Comparison of ENCODE assay signal across 32 cellular contexts in genomic region chr17:49976828-49977202, GRCh38. TPM values are rescaled to one million over a fixed set of nuclear protein-coding genes. Genes with fewer than 3 reads are reported as not detected.
"Had no signal": no experiment of that assay in that cellular context is flagged by ENCODE, and none has a peak within 500 bp of the region (broad histone marks: within the 10 kb centered on the region; RNA-seq: fewer than 3 reads in every experiment).

No MANE protein-coding gene starts in this region.

- H3K9me3 Mint-ChIP-seq: activated CD4-positive, alpha-beta memory T cell treated with anti-CD3 and anti-CD28 coated beads, Interleukin-2, amount 10 ng/mL, durations not matched to agents 7 days and 5 days; activated naive CD4-positive, alpha-beta T cell treated with anti-CD3 and anti-CD28 coated beads, Interleukin-2, amount 50 U/mL, for 24 hours; activated naive CD8-positive, alpha-beta T cell treated with anti-CD3 and anti-CD28 coated beads, Interleukin-2, amount 10 ng/mL, durations not matched to agents 7 days and 5 days; activated T-helper 17 cell treated with anti-CD3 and anti-CD28 coated beads, Interleukin-2, amount 50 U/mL, for 72 hours had no signal

- H3K36me3 ChIP-seq: ascending aorta, WERI-Rb-1 had no signal

- FAIRE-seq: RCC 7860 had no signal

- H3K36me3 Mint-ChIP-seq: activated CD8-positive, alpha-beta memory T cell treated with anti-CD3 and anti-CD28 coated beads, Interleukin-2, amount 10 ng/mL, durations not matched to agents 7 days and 5 days; activated naive CD4-positive, alpha-beta T cell treated with anti-CD3 and anti-CD28 coated beads, Interleukin-2, amount 50 U/mL, for 24 hours; activated naive CD8-positive, alpha-beta T cell treated with anti-CD3 and anti-CD28 coated beads, Interleukin-2, amount 10 ng/mL, durations not matched to agents 7 days and 5 days had no signal

- DNase-seq: activated CD4-positive, alpha-beta memory T cell treated with anti-CD3 and anti-CD28 coated beads, Interleukin-2, amount 10 ng/mL, durations not matched to agents 7 days and 5 days; activated CD4-positive, alpha-beta T cell treated with anti-CD3 and anti-CD28 coated beads for 1 hour; activated CD4-positive, alpha-beta T cell treated with anti-CD3 and anti-CD28 coated beads for 48 hours; activated CD4-positive, CD25-positive, alpha-beta regulatory T cell; activated CD8-positive, alpha-beta memory T cell treated with anti-CD3 and anti-CD28 coated beads for 24 hours; activated CD8-positive, alpha-beta memory T cell treated with anti-CD3 and anti-CD28 coated beads, Interleukin-2, amount 10 ng/mL, durations not matched to agents 7 days and 5 days; activated CD8-positive, alpha-beta memory T cell treated with anti-CD3 and anti-CD28 coated beads, Interleukin-2, amount 50 U/mL, for 48 hours; activated gamma-delta T cell; activated naive CD4-positive, alpha-beta T cell treated with Interleukin-2 at 50 U/mL for 16 hours; activated naive CD8-positive, alpha-beta T cell treated with anti-CD3 and anti-CD28 coated beads, Interleukin-2, amount 10 ng/mL, durations not matched to agents 7 days and 5 days; activated T-cell treated with anti-CD3 and anti-CD28 coated beads, Interleukin-2, amount 50 U/mL, for 48 hours; amygdala; cerebellar nuclear complex; NCI-H1092 treated with DMSO at 0.1 percent for 48 hours; NCI-H146; NCI-H187; NCI-H2029 treated with DMSO at 0.1 percent for 48 hours; NCI-H2107; NCI-H2171 treated with DMSO at 0.1 percent for 48 hours; NCI-H226; NCI-H446 treated with DMSO at 0.1 percent for 48 hours; PC-3; Right ventricle myocardium superior; T1000 had no signal

- H3K4me1 Mint-ChIP-seq: activated CD4-positive, alpha-beta memory T cell treated with anti-CD3 and anti-CD28 coated beads, Interleukin-2, amount 10 ng/mL, durations not matched to agents 7 days and 5 days; activated naive CD4-positive, alpha-beta T cell treated with anti-CD3 and anti-CD28 coated beads, Interleukin-2, amount 50 U/mL, for 24 hours; activated T-helper 17 cell treated with anti-CD3 and anti-CD28 coated beads, Interleukin-2, amount 50 U/mL, for 72 hours had no signal

- H3K4me3 ChIP-seq: ascending aorta had no signal

- H3K27ac ChIP-seq: ascending aorta had no signal

- H3K9me3 ChIP-seq: ascending aorta had no signal

- H3K27ac Mint-ChIP-seq: activated CD4-positive, alpha-beta memory T cell treated with anti-CD3 and anti-CD28 coated beads, Interleukin-2, amount 10 ng/mL, durations not matched to agents 7 days and 5 days; activated CD8-positive, alpha-beta memory T cell treated with anti-CD3 and anti-CD28 coated beads, Interleukin-2, amount 10 ng/mL, durations not matched to agents 7 days and 5 days; activated naive CD4-positive, alpha-beta T cell treated with anti-CD3 and anti-CD28 coated beads, Interleukin-2, amount 50 U/mL, for 24 hours; activated naive CD8-positive, alpha-beta T cell treated with anti-CD3 and anti-CD28 coated beads, Interleukin-2, amount 10 ng/mL, durations not matched to agents 7 days and 5 days; activated T-helper 17 cell treated with anti-CD3 and anti-CD28 coated beads, Interleukin-2, amount 50 U/mL, for 72 hours had no signal

- ATAC-seq: activated CD8-positive, alpha-beta memory T cell treated with anti-CD3 and anti-CD28 coated beads, Interleukin-2, amount 10 ng/mL, durations not matched to agents 7 days and 5 days; activated T-helper 17 cell treated with anti-CD3 and anti-CD28 coated beads, Interleukin-2, amount 50 U/mL, for 72 hours; PC-3 had no signal

- H3K4me3 Mint-ChIP-seq: activated CD4-positive, alpha-beta memory T cell treated with anti-CD3 and anti-CD28 coated beads, Interleukin-2, amount 10 ng/mL, durations not matched to agents 7 days and 5 days; activated CD8-positive, alpha-beta memory T cell treated with anti-CD3 and anti-CD28 coated beads, Interleukin-2, amount 10 ng/mL, durations not matched to agents 7 days and 5 days; activated naive CD4-positive, alpha-beta T cell treated with anti-CD3 and anti-CD28 coated beads, Interleukin-2, amount 50 U/mL, for 24 hours; activated naive CD8-positive, alpha-beta T cell treated with anti-CD3 and anti-CD28 coated beads, Interleukin-2, amount 10 ng/mL, durations not matched to agents 7 days and 5 days; activated T-helper 17 cell treated with anti-CD3 and anti-CD28 coated beads, Interleukin-2, amount 50 U/mL, for 72 hours had no signal

RNA-seq across cellular contexts. Expression of gene DLX4, which starts 7.8 kb away (rescaled TPM):
- total RNA-seq: ascending aorta; Right ventricle myocardium superior; T-helper 1 cell treated with Interleukin-12 subunit alpha and Interleukin-12 subunit beta and Interleukin-4 antibody, amounts not matched to agents 30 ng/mL and 1 ng/mL, for 36 hours had no signal

RNA-seq across cellular contexts. Expression of gene DLX3, which starts 18.2 kb away (rescaled TPM):
- total RNA-seq: activated CD4-positive, alpha-beta memory T cell treated with anti-CD3 and anti-CD28 coated beads, Interleukin-2, amount 10 ng/mL, durations not matched to agents 7 days and 5 days; activated CD8-positive, alpha-beta memory T cell treated with anti-CD3 and anti-CD28 coated beads, Interleukin-2, amount 10 ng/mL, durations not matched to agents 7 days and 5 days; activated naive CD8-positive, alpha-beta T cell treated with anti-CD3 and anti-CD28 coated beads, Interleukin-2, amount 10 ng/mL, durations not matched to agents 7 days and 5 days; activated T-helper 17 cell treated with anti-CD3 and anti-CD28 coated beads, Interleukin-2, amount 50 U/mL, for 72 hours; cardiac septum; Right ventricle myocardium superior; T-helper 1 cell treated with Interleukin-12 subunit alpha and Interleukin-12 subunit beta and Interleukin-4 antibody, amounts not matched to agents 30 ng/mL and 1 ng/mL, for 36 hours; T-helper 2 cell treated with Interferon-gamma antibody and Interleukin-4, amounts not matched to agents 100 ng/mL and 5 ng/mL, for 36 hours had no signal
